ENCODE assay signal across 8 cellular contexts in the genomic region with DNA sequence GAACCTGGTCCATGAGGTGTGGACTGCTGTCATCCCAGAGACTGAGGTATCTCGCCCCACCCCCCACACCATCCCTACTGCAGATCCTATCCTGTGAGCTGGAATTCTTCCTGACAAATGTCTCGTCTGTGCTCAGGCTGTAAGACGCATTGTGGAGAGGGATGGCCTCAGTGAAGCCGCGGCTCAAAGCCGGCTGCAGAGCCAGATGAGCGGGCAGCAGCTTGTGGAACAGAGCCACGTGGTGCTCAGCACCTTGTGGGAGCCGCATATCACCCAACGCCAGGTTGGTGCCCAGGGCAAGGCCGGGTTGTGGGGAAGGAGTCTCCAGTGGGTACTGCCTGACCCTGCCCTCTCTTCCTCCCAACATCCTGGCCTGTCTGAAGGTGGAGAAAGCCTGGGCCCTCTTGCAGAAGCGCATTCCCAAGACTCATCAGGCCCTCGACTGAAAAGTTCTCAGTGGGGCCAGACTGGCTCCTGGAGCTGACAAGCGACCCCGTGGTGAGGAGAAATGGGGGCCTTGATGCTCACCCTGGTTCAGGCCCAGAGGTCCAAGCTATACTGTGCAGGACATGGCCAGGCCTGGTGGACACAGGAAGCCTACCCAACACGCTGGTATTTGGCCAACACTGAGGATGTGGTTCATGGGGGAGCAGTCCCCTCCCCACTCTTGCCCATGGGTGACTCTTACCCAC. TPM values are rescaled to one million over a fixed set of nuclear protein-coding genes. Genes with fewer than 3 reads are reported as not detected.
DNase-seq lines count a peak whose midpoint lies in the region; ATAC-seq and TF ChIP-seq lines count a peak whose summit lies in the region.
"Had no signal": no experiment of that assay in that cellular context is flagged by ENCODE, and none has a peak within 500 bp of the region (broad histone marks: within the 10 kb centered on the region; RNA-seq: fewer than 3 reads in every experiment).

No MANE protein-coding gene starts in this region.

- H3K4me1 Mint-ChIP-seq in GM23338 (peaks cover 24% of the 10 kb centered on the region), nephron progenitor cell (peaks cover 35% of the 10 kb centered on the region)
- peaks cover 46% of the 10 kb centered on the region for H3K4me1 Mint-ChIP-seq in activated naive CD8-positive, alpha-beta T cell (ENCODE audit: low read depth)

- H3K4me1 ChIP-seq in GM23338 (ENCODE audit: insufficient read depth), result peaks cover 19% of the 10 kb centered on the region

- no peak for ATAC-seq in GM23338
- ATAC-seq in HG02840 (IDR thresholded peaks at IDR 0.05; ENCODE audit: low FRiP score, unreplicated experiment), result no peak
- no peak for ATAC-seq in HG03571 (IDR thresholded peaks at IDR 0.05; ENCODE audit: unreplicated experiment)

- peak overlapping the region; percentile 12; the same call in 1 of the 3 replicates for H3K4me3 Mint-ChIP-seq in GM23338
- peak overlapping the region; percentile 97 for H3K4me3 Mint-ChIP-seq in activated naive CD8-positive, alpha-beta T cell
- no peak overlapping the region for H3K4me3 Mint-ChIP-seq in nephron progenitor cell

- H3K79me2 ChIP-seq in GM23338 (replicated peaks; ENCODE audit: insufficient read depth), result peaks cover 27% of the 10 kb centered on the region

- H3K27ac Mint-ChIP-seq in GM23338 (no peak overlapping the region), nephron progenitor cell (peak overlapping the region; percentile 75)
- H3K27ac Mint-ChIP-seq in activated naive CD8-positive, alpha-beta T cell, result peak overlapping the region; percentile 94

- H3K27me3 Mint-ChIP-seq in GM23338 (ENCODE audit: insufficient read depth, low read depth, poor library complexity) (peaks cover 13% of the 10 kb centered on the region), nephron progenitor cell (ENCODE audit: low read depth, poor library complexity) (no peaks in the 10 kb centered on the region)
- no peaks in the 10 kb centered on the region for H3K27me3 Mint-ChIP-seq in activated naive CD8-positive, alpha-beta T cell

- no peak overlapping the region for H2AFZ ChIP-seq in GM23338

- H3K27ac ChIP-seq in GM23338 (ENCODE audit: low read depth) (peak overlapping the region; percentile 86), coronary artery (peak overlapping the region in 1 of 2 donors; percentile 93)

- H3K36me3 Mint-ChIP-seq in GM23338 (ENCODE audit: low read depth) (peaks cover 55% of the 10 kb centered on the region), nephron progenitor cell (ENCODE audit: low read depth) (peaks cover 19% of the 10 kb centered on the region)
- H3K36me3 Mint-ChIP-seq in activated naive CD8-positive, alpha-beta T cell, result peaks cover 7% of the 10 kb centered on the region

- DNase-seq in GM23338 (ENCODE audit: low spot score) (no peak), nephron progenitor cell (no peak), coronary artery (ENCODE audit: low spot score) (no peak)
- DNase-seq: foreskin melanocyte, NCI-H748 treated with DMSO at 0.1 percent for 48 hours had no signal

- no peaks in the 10 kb centered on the region for H3K9me2 ChIP-seq in GM23338 (ENCODE audit: insufficient read depth)

- H4K20me1 ChIP-seq in GM23338 (replicated peaks; ENCODE audit: insufficient read depth), result no peaks in the 10 kb centered on the region; the same call in 1 of the 2 replicates

- peaks cover 5% of the 10 kb centered on the region; the same call in 1 of the 2 replicates for H3K36me3 ChIP-seq in GM23338 (ENCODE audit: insufficient read depth)

- H3K4me3 ChIP-seq in GM23338 (no peak overlapping the region), coronary artery (no peak overlapping the region)

- TF ChIP-seq CTCF in GM23338 (conservative IDR thresholded peaks at IDR 0.05; ENCODE audit: low read depth in 2 of 2) (no peak), nephron progenitor cell (IDR thresholded peaks at IDR 0.05) (no peak), coronary artery (IDR thresholded peaks at IDR 0.05) (no peak)

- H3K9me3 Mint-ChIP-seq in GM23338, result no peaks in the 10 kb centered on the region
- H3K9me3 Mint-ChIP-seq in activated naive CD8-positive, alpha-beta T cell (ENCODE audit: low read depth), result no peaks in the 10 kb centered on the region
- no peaks in the 10 kb centered on the region for H3K9me3 Mint-ChIP-seq in nephron progenitor cell

- H3F3A ChIP-seq in GM23338 (replicated peaks; ENCODE audit: low read depth), result peaks cover 35% of the 10 kb centered on the region

- H3K27me3 ChIP-seq in GM23338 (ENCODE audit: insufficient read depth), result no peaks in the 10 kb centered on the region

- no peak overlapping the region for H3K4me2 ChIP-seq in GM23338

TF ChIP-seq in GM23338, 12 proteins besides CTCF, POLR2A, EP300 and RAD21 (continues in another document):
- TF ChIP-seq ETS1 (IDR thresholded peaks at IDR 0.05) (no peak), REST (IDR thresholded peaks at IDR 0.05; ENCODE audit: unreplicated experiment) (no peak), ZNF114 (CRISPR knock-in tag; IDR thresholded peaks at IDR 0.05) (no peak)

RNA-seq across cellular contexts. Expression of gene MLX, which starts 1.2 kb away (rescaled TPM):
- total RNA-seq in GM23338 (2014; rRNA removed; shearing (Covaris generic)), result 23.3 and 34.1 TPM in 2 replicates
- polyA plus RNA-seq in GM23338 (2016; fragmentation: Nextera tagmentation; extraction: Ambion mirVana), result 28.8 and 33.2 TPM in 2 replicates

RNA-seq across cellular contexts. Expression of gene COASY, which starts 3.7 kb away (rescaled TPM):
- 60.1 and 62.0 TPM in 2 replicates for total RNA-seq in GM23338 (2014; rRNA removed; shearing (Covaris generic))
- polyA plus RNA-seq in GM23338 (2016; fragmentation: Nextera tagmentation; extraction: Ambion mirVana), result 72.1 and 77.5 TPM in 2 replicates

RNA-seq across cellular contexts. Expression of gene PSMC3IP, which starts 11.9 kb away (rescaled TPM):
- 14.7 and 18.5 TPM in 2 replicates for total RNA-seq in GM23338 (2014; rRNA removed; shearing (Covaris generic))
- polyA plus RNA-seq in GM23338 (2016; fragmentation: Nextera tagmentation; extraction: Ambion mirVana), result 29.5 and 32.7 TPM in 2 replicates

RNA-seq across cellular contexts. Expression of gene HSD17B1, which starts 12.9 kb away (rescaled TPM):
- 0.97 and 1.7 TPM in 2 replicates for total RNA-seq in GM23338 (2014; rRNA removed; shearing (Covaris generic))
- 1.7 and 1.8 TPM in 2 replicates for polyA plus RNA-seq in GM23338 (2016; fragmentation: Nextera tagmentation; extraction: Ambion mirVana)

RNA-seq across cellular contexts. Expression of gene NAGLU, which starts 29.6 kb away (rescaled TPM):
- 21.9 and 31.2 TPM in 2 replicates for total RNA-seq in GM23338 (2014; rRNA removed; shearing (Covaris generic))
- 12.0 and 13.0 TPM in 2 replicates for polyA plus RNA-seq in GM23338 (2016; fragmentation: Nextera tagmentation; extraction: Ambion mirVana)
